In genomic region chr18:67215686-67216085, GRCh38 we compare ENCODE assay signal across 22 cellular contexts.
DNase-seq lines count a peak whose midpoint lies in the region; ATAC-seq, FAIRE-seq and TF ChIP-seq lines count a peak whose summit lies in the region.
"Had no signal": no experiment of that assay in that cellular context is flagged by ENCODE, and none has a peak within 500 bp of the region (broad histone marks: within the 10 kb centered on the region; RNA-seq: fewer than 3 reads in every experiment).

No MANE protein-coding gene starts in this region.

- DNase-seq in right cardiac atrium, result peak in 2 of 3 donors; percentile 37 to 50
- no peak for DNase-seq in cardiac septum (ENCODE audit: low spot score)
- peak; percentile 65 for DNase-seq in kidney
- DNase-seq in spleen, result peak; percentile 73
- no peak for DNase-seq in sigmoid colon
- no peak for DNase-seq in erythroblast (lab: John Stamatoyannopoulos, UW)
- no peak for DNase-seq in NCI-H2227 treated with DMSO at 0.1 percent for 48 hours (lab: John Stamatoyannopoulos, UW)
- DNase-seq: Caco-2; CD4-positive, CD25-positive, alpha-beta regulatory T cell; CD8-positive, alpha-beta T cell; DMS153; DND-41; GOT3; HFFc6 had no signal

- ATAC-seq in right cardiac atrium, result no peak
- ATAC-seq: CD8-positive, alpha-beta T cell had no signal

- H3K36me3 ChIP-seq in kidney (ENCODE audit: control insufficient read depth in 1 of 2, insufficient read depth in 2 of 2, low read length in 2 of 2) (no peaks in the 10 kb centered on the region), spleen (no peaks in the 10 kb centered on the region), sigmoid colon (no peaks in the 10 kb centered on the region)
- H3K36me3 ChIP-seq: BLaER1, HAP-1 had no signal

- TF ChIP-seq EP300 in sigmoid colon (IDR thresholded peaks at IDR 0.05), result no peak

- no peak for FAIRE-seq in kidney (lab: Jason Lieb, UNC)
- FAIRE-seq: A204.1, G401.6, GM12892, H54 had no signal

- H3K27me3 ChIP-seq in right cardiac atrium (ENCODE audit: control insufficient read depth, insufficient read depth) (no peaks in the 10 kb centered on the region), spleen (replicated peaks in 1 of 7) (no peaks in the 10 kb centered on the region), sigmoid colon (no peaks in the 10 kb centered on the region)
- H3K27me3 ChIP-seq: BLaER1 had no signal

- WGBS in right cardiac atrium, result 95% methylated on average over 25 of the region's 25 CpGs
- 91 to 98% (median 93%) methylated on average over 14 to 25 of the region's 25 CpGs for WGBS in spleen, 5 donors
- 91% methylated on average over 25 of the region's 25 CpGs for WGBS in sigmoid colon, 2 donors

- no peak overlapping the region for H3K27ac ChIP-seq in right cardiac atrium (ENCODE audit: low read length)
- no peak overlapping the region for H3K27ac ChIP-seq in kidney (ENCODE audit: low read depth in 2 of 2, low read length in 2 of 2)
- H3K27ac ChIP-seq in spleen, result no peak overlapping the region
- H3K27ac ChIP-seq in sigmoid colon, result no peak overlapping the region
- H3K27ac ChIP-seq: 22Rv1, BLaER1, C4-2B had no signal

- intact Hi-C loops in right cardiac atrium (cut with DNase I) (loop anchor here (5.0 to 10.0 kb wide), 3 partner anchors 1437 to 1447 kb away; no protein-coding TSS in a partner anchor), cardiac septum (cut with DNase I) (loop anchor here (5.0 kb wide), 1 partner anchor 1442 kb away; no protein-coding TSS in a partner anchor), kidney (cut with DNase I) (loop anchor here (5.0 kb wide), 1 partner anchor 1447 kb away; no protein-coding TSS in a partner anchor), spleen (cut with DNase I; ENCODE audit: low total_unique reads) (loop anchor here (5.0 kb wide), 1 partner anchor 1442 kb away; no protein-coding TSS in a partner anchor), sigmoid colon (cut with DNase I) (loop anchor here (10.0 kb wide), 2 partner anchors 1409 to 1519 kb away; no protein-coding TSS in a partner anchor)

- no peak for TF ChIP-seq POLR2A in spleen (IDR thresholded peaks at IDR 0.05)
- TF ChIP-seq POLR2A in sigmoid colon (IDR thresholded peaks at IDR 0.05), result no peak
- TF ChIP-seq POLR2A in erythroblast (IDR thresholded peaks at IDR 0.05; ENCODE audit: low read length), result no peak

- TF ChIP-seq CTCF in kidney (IDR thresholded peaks at IDR 0.05; ENCODE audit: borderline replicate concordance, extremely low read depth, insufficient read depth) (no peak), spleen (IDR thresholded peaks at IDR 0.05 in 8 of 11, conservative IDR thresholded peaks at IDR 0.05 in 3 of 11) (no peak), sigmoid colon (IDR thresholded peaks at IDR 0.05) (no peak)

- H3K4me1 ChIP-seq in right cardiac atrium (ENCODE audit: control insufficient read depth, insufficient read depth, low read length) (no peaks in the 10 kb centered on the region), kidney (ENCODE audit: control insufficient read depth in 1 of 2, insufficient read depth in 1 of 2, low read depth in 1 of 2, low read length in 2 of 2) (no peaks in the 10 kb centered on the region), spleen (peaks cover 0 to 6% (median 0%) of the 10 kb centered on the region in 6 donors), sigmoid colon (no peaks in the 10 kb centered on the region)
- H3K4me1 ChIP-seq: BLaER1, Caco-2, HAP-1 had no signal

- H3K9me3 ChIP-seq in right cardiac atrium (ENCODE audit: control insufficient read depth, low read length), result no peaks in the 10 kb centered on the region
- H3K9me3 ChIP-seq in kidney (ENCODE audit: control insufficient read depth in 1 of 2, low read length in 2 of 2), result no peaks in the 10 kb centered on the region
- no peaks in the 10 kb centered on the region for H3K9me3 ChIP-seq in spleen
- H3K9me3 ChIP-seq in sigmoid colon, result no peaks in the 10 kb centered on the region
- H3K9me3 ChIP-seq: Caco-2, HAP-1 had no signal

- no peak overlapping the region for H3K9ac ChIP-seq in kidney (ENCODE audit: low read length in 2 of 2)
- H3K9ac ChIP-seq: BLaER1 had no signal

- no peak overlapping the region for H3K4me3 ChIP-seq in right cardiac atrium (ENCODE audit: low read length)
- no peak overlapping the region for H3K4me3 ChIP-seq in kidney (ENCODE audit: low read length in 2 of 2)
- H3K4me3 ChIP-seq in spleen, result no peak overlapping the region
- no peak overlapping the region for H3K4me3 ChIP-seq in sigmoid colon
- H3K4me3 ChIP-seq: BLaER1, HAP-1 had no signal

Comparison
In these comparisons a context has a peak if more than half of its experiments do, and no peak if none do; other contexts are left out.
1. DNase-seq: peak in right cardiac atrium (2 of 3), kidney (single experiment) and spleen (single experiment); none in cardiac septum (single experiment), sigmoid colon (single experiment), erythroblast (0 of 2) and NCI-H2227 treated with DMSO at 0.1 percent for 48 hours (single experiment).